Comparison of ENCODE assay signal across 12 cellular contexts in the genomic region with DNA sequence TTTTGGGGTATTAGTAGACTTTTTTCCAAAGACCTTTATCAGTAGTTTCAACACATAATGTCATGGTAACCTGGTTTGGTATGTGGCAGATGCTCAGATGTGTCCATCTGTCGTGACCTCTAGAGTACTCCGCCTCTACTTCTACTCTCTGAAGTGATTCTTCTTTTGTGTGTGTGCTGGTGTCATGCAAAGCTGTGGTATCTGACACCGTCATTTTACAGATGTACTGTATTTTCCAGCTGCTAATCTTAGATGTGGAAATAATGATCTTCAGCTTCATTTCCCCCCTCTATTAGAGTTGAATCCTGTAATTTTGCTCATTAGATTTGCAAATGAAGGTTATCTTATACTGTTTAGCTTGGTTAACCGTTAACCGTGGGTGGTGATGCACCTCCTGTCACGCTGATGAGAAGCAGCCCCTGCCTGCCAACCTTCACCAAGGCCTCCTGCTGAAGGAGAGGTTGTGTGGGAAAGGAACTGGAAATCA.
DNase-seq lines count a peak whose midpoint lies in the region; ATAC-seq, FAIRE-seq and TF ChIP-seq lines count a peak whose summit lies in the region.
"Had no signal": no experiment of that assay in that cellular context is flagged by ENCODE, and none has a peak within 500 bp of the region (broad histone marks: within the 10 kb centered on the region; RNA-seq: fewer than 3 reads in every experiment).

No MANE protein-coding gene starts in this region.

- TF ChIP-seq POLR2A in GM12878 (IDR thresholded peaks at IDR 0.05; ENCODE audit: low read depth, low read length) = no peak

- H3K36me3 Mint-ChIP-seq in CD8-positive, alpha-beta memory T cell = peaks cover 1 to 33% (median 2%) of the 10 kb centered on the region in 3 donors

- H3K36me3 ChIP-seq in CD8-positive, alpha-beta memory T cell (ENCODE audit: insufficient read depth, low read length) = no peaks in the 10 kb centered on the region
- no peaks in the 10 kb centered on the region for H3K36me3 ChIP-seq in GM12878 (ENCODE audit: control insufficient read depth in 2 of 2, insufficient read depth in 2 of 2, low read length in 1 of 2)
- H3K36me3 ChIP-seq: colonic mucosa, lower lobe of right lung had no signal

- peaks cover 0 to 14% (median 2%) of the 10 kb centered on the region in 5 donors for H3K9me3 Mint-ChIP-seq in CD8-positive, alpha-beta memory T cell

- peaks cover 28% of the 10 kb centered on the region for H3K4me1 ChIP-seq in CD8-positive, alpha-beta memory T cell (ENCODE audit: insufficient read depth, low read length)
- H3K4me1 ChIP-seq in GM12878 (ENCODE audit: control insufficient read depth, insufficient read depth, low read length) = no peaks in the 10 kb centered on the region
- H3K4me1 ChIP-seq: colonic mucosa, lower lobe of right lung had no signal

- H3K4me3 ChIP-seq in CD8-positive, alpha-beta memory T cell (ENCODE audit: low read length) = no peak overlapping the region
- H3K4me3 ChIP-seq in GM12878 = no peak overlapping the region
- H3K4me3 ChIP-seq: colonic mucosa, lower lobe of right lung had no signal

- TF ChIP-seq CTCF in GM12878 (IDR thresholded peaks at IDR 0.05 in 2 of 3, conservative IDR thresholded peaks at IDR 0.05 in 1 of 3; ENCODE audit: control insufficient read depth in 2 of 3, extremely low read depth in 1 of 3, insufficient read depth in 1 of 3, low read depth in 3 of 3, low read length in 3 of 3) = no peak

- H3K9me3 ChIP-seq in CD8-positive, alpha-beta memory T cell (ENCODE audit: low read length) = no peaks in the 10 kb centered on the region
- no peaks in the 10 kb centered on the region for H3K9me3 ChIP-seq in GM12878 (replicated peaks; ENCODE audit: control insufficient read depth, insufficient read depth, low read length)
- H3K9me3 ChIP-seq: colonic mucosa, lower lobe of right lung had no signal

- H2AFZ ChIP-seq in GM12878 (ENCODE audit: control insufficient read depth, low read depth, low read length) = no peak overlapping the region

- BruUV-seq in GM12878 (replicated peaks; lab: Mats Ljungman, UMichigan) = no TSS peak

- intact Hi-C loops in GM12878 (cut with micrococcal nuclease; ENCODE audit: unreplicated experiment) = no loop called here

- SMC1A ChIA-PET in GM12878 (lab: Charles Lee; ENCODE audit: uncharacterized antibody, unreplicated experiment) = interaction anchor here (0.6 to 2.0 kb wide), 7 partner anchors 11 to 232 kb away, joined by 3 to 7 read pairs (median 3); no protein-coding TSS in a partner anchor

- TF ChIP-seq RAD21 in GM12878 (IDR thresholded peaks at IDR 0.05; ENCODE audit: insufficient read depth, low read depth, low read length) = no peak

- H3K4me2 ChIP-seq in GM12878 (ENCODE audit: control insufficient read depth, insufficient read depth) = no peak overlapping the region

- FAIRE-seq in GM12878 (lab: Jason Lieb, UNC) = peak; percentile 75
- FAIRE-seq: G401.6 had no signal

- peaks cover 53 to 62% (median 58%) of the 10 kb centered on the region in 3 donors for H3K4me1 Mint-ChIP-seq in CD8-positive, alpha-beta memory T cell

- H3K27ac Mint-ChIP-seq in CD8-positive, alpha-beta memory T cell = peak overlapping the region in 7 of 8 donors; percentile 1 to 65 (median 43)

- no peaks in the 10 kb centered on the region for H3K27me3 Mint-ChIP-seq in CD8-positive, alpha-beta memory T cell

- H3K27ac ChIP-seq in CD8-positive, alpha-beta memory T cell (ENCODE audit: low read depth, low read length) = no peak overlapping the region
- no peak overlapping the region for H3K27ac ChIP-seq in GM12878 (ENCODE audit: control insufficient read depth, insufficient read depth)
- H3K27ac ChIP-seq: colonic mucosa, lower lobe of right lung had no signal

- peak; percentile 86 for ATAC-seq in HG03135 (IDR thresholded peaks at IDR 0.05; ENCODE audit: unreplicated experiment)
- peak; percentile 88 for ATAC-seq in GM12878
- no peak for ATAC-seq in GM18519 (IDR thresholded peaks at IDR 0.05; ENCODE audit: low FRiP score, unreplicated experiment)
- ATAC-seq: lower lobe of right lung had no signal

- H3K9ac ChIP-seq in GM12878 (ENCODE audit: control insufficient read depth, insufficient read depth, low read length) = no peak overlapping the region

- peak overlapping the region in 1 of 7 donors; percentile 40 for H3K4me3 Mint-ChIP-seq in CD8-positive, alpha-beta memory T cell

- 20% methylated on average over 6 of the region's 6 CpGs for WGBS in GM12878 (ENCODE audit: insufficient coverage, insufficient replicate concordance, low lambda C conversion rate, missing lambda C conversion rate)

- DNase-seq in CD8-positive, alpha-beta memory T cell = no peak
- DNase-seq in GM19238 (ENCODE audit: insufficient read length, low spot score) = peak; percentile 13
- no peak for DNase-seq in GM12878 (ENCODE audit: low read depth, low spot score)
- DNase-seq in NCI-H82 treated with DMSO at 0.1 percent for 48 hours (lab: John Stamatoyannopoulos, UW; ENCODE audit: unreplicated experiment) = no peak
- no peak for DNase-seq in foreskin melanocyte
- no peak for DNase-seq in dedifferentiated amniotic fluid mesenchymal stem cell (ENCODE audit: extremely low spot score)
- DNase-seq: colonic mucosa, Kasumi-1, lower lobe of right lung had no signal

- TF ChIP-seq EP300 in GM12878 (IDR thresholded peaks at IDR 0.05; ENCODE audit: borderline replicate concordance in 1 of 2, control insufficient read depth in 1 of 2, low read depth in 2 of 2, low read length in 2 of 2) = no peak

- POLR2A ChIA-PET in CD8-positive, alpha-beta memory T cell (lab: Charles Lee) = interaction anchor here (0.5 to 1.2 kb wide), 2 partner anchors 222 to 259 kb away, joined by 3 read pairs; a partner anchor contains a TSS
- POLR2A ChIA-PET in GM12878 (lab: Charles Lee) = interaction anchor here (0.5 to 0.8 kb wide), 3 partner anchors 69 to 107 kb away, joined by 3 to 5 read pairs (median 4); no protein-coding TSS in a partner anchor

- no peaks in the 10 kb centered on the region for H3K79me2 ChIP-seq in GM12878 (ENCODE audit: control insufficient read depth, insufficient read depth, low read length)

- CTCF ChIA-PET in CD8-positive, alpha-beta memory T cell (lab: Charles Lee) = interaction anchor here (1.2 to 2.9 kb wide), 5 partner anchors 18 to 223 kb away, joined by 3 to 12 read pairs (median 7); a partner anchor contains a TSS
- CTCF ChIA-PET in GM12878 (lab: Yijun Ruan, JAX) = interaction anchor here (0.7 to 1.9 kb wide), 10 partner anchors 8 to 335 kb away, joined by 3 to 11 read pairs (median 3); no protein-coding TSS in a partner anchor

- in situ Hi-C loops in GM12878 (cut with MboI) = no loop called here

- H4K20me1 ChIP-seq in GM12878 (ENCODE audit: control insufficient read depth, insufficient read depth) = no peaks in the 10 kb centered on the region

- H3K27me3 ChIP-seq in CD8-positive, alpha-beta memory T cell (ENCODE audit: insufficient read depth, low read length, poor library complexity, severe bottlenecking) = no peaks in the 10 kb centered on the region
- H3K27me3 ChIP-seq in GM12878 (replicated peaks in 1 of 2; ENCODE audit: control insufficient read depth in 2 of 2, insufficient read depth in 2 of 2, low read length in 1 of 2) = no peaks in the 10 kb centered on the region
- H3K27me3 ChIP-seq: colonic mucosa had no signal

- RAD21 ChIA-PET in GM12878 (lab: Charles Lee; ENCODE audit: unreplicated experiment) = interaction anchor here (0.9 to 2.1 kb wide), 4 partner anchors 82 to 268 kb away, joined by 3 to 5 read pairs (median 4); no protein-coding TSS in a partner anchor

TF ChIP-seq in GM12878, 131 proteins besides CTCF, POLR2A, EP300 and RAD21:
- TF ChIP-seq PAX8 (IDR thresholded peaks at IDR 0.05) (no peak), MTA2 (IDR thresholded peaks at IDR 0.05; ENCODE audit: low read depth) (0 out of 2 replicates have a peak, but pooled peaks have one; percentile 15)
